Comparison of ENCODE assay signal across 24 cellular contexts in the genomic region with DNA sequence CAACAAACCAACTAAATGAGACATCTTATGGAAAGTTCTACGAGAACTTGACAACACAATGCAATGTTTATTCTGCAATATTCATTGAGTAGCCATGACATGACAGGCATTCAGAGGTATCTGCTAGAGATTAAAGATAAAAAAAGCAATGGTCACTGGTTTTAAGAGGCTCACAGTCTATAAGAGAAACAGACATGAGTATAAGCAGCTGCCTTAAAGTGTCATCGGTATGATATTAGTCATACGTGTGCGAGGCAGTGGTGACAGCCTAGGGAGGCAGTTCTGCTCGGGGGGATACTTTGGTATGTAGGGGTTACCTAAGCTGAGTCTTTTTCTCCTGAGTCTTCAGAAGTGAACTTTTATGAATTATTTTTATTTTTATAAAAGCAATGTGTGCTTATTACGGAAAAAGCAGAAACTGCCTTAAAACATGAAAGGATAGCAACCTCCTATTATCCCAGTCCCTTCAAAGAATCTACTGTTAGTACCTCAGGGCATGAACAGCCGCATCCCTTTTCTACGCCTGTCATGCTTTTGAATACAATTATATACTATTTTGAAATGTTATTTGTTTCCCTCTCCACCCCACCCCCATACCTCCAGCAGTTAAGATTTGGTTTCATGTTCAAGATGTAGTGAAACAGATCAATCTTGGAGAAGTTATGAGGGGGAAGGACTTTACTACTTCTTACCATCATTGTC. TPM values are rescaled to one million over a fixed set of nuclear protein-coding genes. Genes with fewer than 3 reads are reported as not detected.
DNase-seq lines count a peak whose midpoint lies in the region; ATAC-seq and TF ChIP-seq lines count a peak whose summit lies in the region.
"Had no signal": no experiment of that assay in that cellular context is flagged by ENCODE, and none has a peak within 500 bp of the region (broad histone marks: within the 10 kb centered on the region; RNA-seq: fewer than 3 reads in every experiment).

No MANE protein-coding gene starts in this region.

- H2BK20ac ChIP-seq in IMR-90 (ENCODE audit: low read depth, low read length), result no peak overlapping the region

- H3K56ac ChIP-seq in IMR-90 (ENCODE audit: extremely low read depth, insufficient read depth, low read length), result no peak overlapping the region

- no peaks in the 10 kb centered on the region for H4K20me1 ChIP-seq in IMR-90 (ENCODE audit: insufficient read depth, low read length)

- H3K9ac ChIP-seq in IMR-90 (ENCODE audit: low read depth, low read length) (no peak overlapping the region), mesenchymal stem cell (ENCODE audit: low read length) (no peak overlapping the region)

- no TSS peak for BruUV-seq in IMR-90 (replicated peaks; lab: Mats Ljungman, UMichigan)

- peaks cover 64% of the 10 kb centered on the region for H3K4me1 Mint-ChIP-seq in type B pancreatic cell (ENCODE audit: unreplicated experiment)
- H3K4me1 Mint-ChIP-seq: naive B cell; stimulated activated memory B cell treated with anti-CD40 and anti-IgM and Interleukin-4, amounts not matched to agents 10 μg/mL and 1 μg/mL and 100 μg/mL, for 72 hours had no signal

- no peak overlapping the region; the same call in 1 of the 2 replicates for H2BK120ac ChIP-seq in IMR-90 (ENCODE audit: low read depth, low read length)
- H2BK120ac ChIP-seq in mesenchymal stem cell (ENCODE audit: low read depth, low read length), result no peak overlapping the region

- no peaks in the 10 kb centered on the region for H3K27me3 Mint-ChIP-seq in type B pancreatic cell

- 20% methylated on average over 1 of the region's 8 CpGs; no CpG with 5 or more reads in 1 of the 2 experiments for WGBS in IMR-90 (ENCODE audit: extremely low coverage in 2 of 2, insufficient read length in 1 of 2), 2 experiments
- 30% methylated on average over 5 of the region's 8 CpGs for WGBS in mesenchymal stem cell

- POLR2A ChIA-PET in IMR-90 (lab: Charles Lee; ENCODE audit: unreplicated experiment), result no interaction called here

- H2BK5ac ChIP-seq in IMR-90 (ENCODE audit: low read depth, low read length, poor library complexity, severe bottlenecking) (no peak overlapping the region), mesenchymal stem cell (ENCODE audit: low read depth, low read length, poor library complexity, severe bottlenecking) (no peak overlapping the region)

- H3K23ac ChIP-seq in IMR-90 (ENCODE audit: low read depth, low read length), result no peak overlapping the region
- H3K23ac ChIP-seq in mesenchymal stem cell (ENCODE audit: low read length in 2 of 2), result no peak overlapping the region

- intact Hi-C loops in IMR-90 (cut with micrococcal nuclease), result no loop called here

- no peak overlapping the region for H2BK12ac ChIP-seq in mesenchymal stem cell (ENCODE audit: low read length in 2 of 2)

- DNase-seq in IMR-90 (peak; percentile 52), amniotic epithelial cell (ENCODE audit: low read depth) (peak; percentile 54), mesenchymal stem cell (peak; percentile 85), type B pancreatic cell (ENCODE audit: extremely low spot score, unreplicated experiment) (no peak), GM13976 (ENCODE audit: low spot score) (no peak)
- DNase-seq in NK-92 treated with Interleukin-12 subunit alpha and Interleukin-12 subunit beta, amount 100 ng/mL, for 24 hours (lab: John Stamatoyannopoulos, UW), result no peak
- DNase-seq: activated gamma-delta T cell; adrenal gland; CD8-positive, alpha-beta memory T cell; dermis blood vessel endothelial cell; DMS79; MG63; naive B cell; NCI-H1694; NCI-H748 treated with DMSO at 0.1 percent for 48 hours; posterior cingulate gyrus; SHP77 treated with DMSO at 0.1 percent for 48 hours; sigmoid colon had no signal

- H2AFZ ChIP-seq in IMR-90 (replicated peaks; ENCODE audit: low read length, poor library complexity) (no peak overlapping the region), mesenchymal stem cell (ENCODE audit: low read depth, low read length) (no peak overlapping the region)

- no peak for TF ChIP-seq POLR2A in IMR-90 (IDR thresholded peaks at IDR 0.05; ENCODE audit: low read depth, low read length)

- H3K36me3 Mint-ChIP-seq in type B pancreatic cell, result no peaks in the 10 kb centered on the region
- H3K36me3 Mint-ChIP-seq: naive B cell; stimulated activated memory B cell treated with anti-CD40 and anti-IgM and Interleukin-4, amounts not matched to agents 10 μg/mL and 1 μg/mL and 100 μg/mL, for 72 hours had no signal

- H2AK5ac ChIP-seq in IMR-90 (ENCODE audit: low read depth, low read length) (peak overlapping the region; percentile 70; the same call in 1 of the 2 replicates), mesenchymal stem cell (ENCODE audit: low read length, severe bottlenecking) (no peak overlapping the region)

- peaks cover 7% of the 10 kb centered on the region; the same call in 1 of the 2 replicates for H3K9me1 ChIP-seq in IMR-90 (ENCODE audit: insufficient read depth, low read length)

- dilution Hi-C loops in IMR-90 (cut with HindIII; ENCODE audit: low sequenced_read_pairs, unreplicated experiment), result no loop called here

- H3K27ac ChIP-seq in IMR-90 (ENCODE audit: insufficient read depth, low read length) (no peak overlapping the region), mesenchymal stem cell (ENCODE audit: low read length, poor library complexity, severe bottlenecking) (no peak overlapping the region)
- H3K27ac ChIP-seq: adrenal gland, sigmoid colon, VCaP had no signal

- H3K27me3 ChIP-seq in IMR-90 (ENCODE audit: control insufficient read depth, insufficient read depth, low read length) (peaks cover 3% of the 10 kb centered on the region; the same call in 1 of the 2 replicates), mesenchymal stem cell (ENCODE audit: control insufficient read depth in 1 of 2, insufficient read depth in 1 of 2, low read length in 2 of 2) (peaks cover 0 to 8% of the 10 kb centered on the region in 2 experiments)
- H3K27me3 ChIP-seq: adrenal gland, MG63, sigmoid colon had no signal

- H3K9me3 ChIP-seq in IMR-90 (ENCODE audit: control insufficient read depth, insufficient read depth, low read length), result no peaks in the 10 kb centered on the region
- no peaks in the 10 kb centered on the region for H3K9me3 ChIP-seq in mesenchymal stem cell (ENCODE audit: control insufficient read depth, low read length)
- H3K9me3 ChIP-seq: adrenal gland, MG63, sigmoid colon had no signal

- no peaks in the 10 kb centered on the region for H3K36me3 ChIP-seq in IMR-90 (ENCODE audit: control insufficient read depth, insufficient read depth, low read length)
- no peaks in the 10 kb centered on the region for H3K36me3 ChIP-seq in mesenchymal stem cell (ENCODE audit: control insufficient read depth in 1 of 2, insufficient read depth in 2 of 2, low read depth in 1 of 2, low read length in 2 of 2)
- H3K36me3 ChIP-seq: adrenal gland, MG63, sigmoid colon had no signal

- H3K4me1 ChIP-seq in IMR-90 (ENCODE audit: control insufficient read depth, insufficient read depth, low read length) (peaks cover 6% of the 10 kb centered on the region), mesenchymal stem cell (ENCODE audit: control insufficient read depth, insufficient read depth, low read depth, low read length) (no peaks in the 10 kb centered on the region)
- H3K4me1 ChIP-seq: sigmoid colon had no signal

- no peak overlapping the region for H4K5ac ChIP-seq in IMR-90 (ENCODE audit: low read depth, low read length)

- H3K18ac ChIP-seq in IMR-90 (ENCODE audit: low read depth, low read length) (no peak overlapping the region), mesenchymal stem cell (ENCODE audit: low read depth in 1 of 2, low read length in 2 of 2) (no peak overlapping the region)

- in situ Hi-C loops in IMR-90 (cut with MboI; ENCODE audit: low sequenced_read_pairs), result no loop called here
- in situ Hi-C loops in GM13976 (cut with MboI; ENCODE audit: low sequenced_read_pairs, unreplicated experiment), result no loop called here

- H3K4ac ChIP-seq in IMR-90 (ENCODE audit: low read depth, low read length) (no peak overlapping the region), mesenchymal stem cell (ENCODE audit: low read depth in 1 of 2, low read length in 2 of 2) (no peak overlapping the region)

- H3K14ac ChIP-seq in IMR-90 (replicated peaks; ENCODE audit: low read depth, low read length) (no peak overlapping the region), mesenchymal stem cell (ENCODE audit: low read length in 2 of 2) (no peak overlapping the region)

- no peaks in the 10 kb centered on the region for H3K79me1 ChIP-seq in IMR-90 (ENCODE audit: low read depth in 1 of 2, low read length in 2 of 2)
- no peaks in the 10 kb centered on the region for H3K79me1 ChIP-seq in mesenchymal stem cell (replicated peaks; ENCODE audit: low read length, poor library complexity, severe bottlenecking)

- no peak overlapping the region; the same call in 1 of the 2 replicates for H4K91ac ChIP-seq in IMR-90 (ENCODE audit: insufficient read depth, low read depth, low read length)
- H4K91ac ChIP-seq in mesenchymal stem cell (ENCODE audit: low read length), result no peak overlapping the region

- no peak overlapping the region for H4K8ac ChIP-seq in IMR-90 (ENCODE audit: low read depth in 2 of 2, low read length in 2 of 2)
- H4K8ac ChIP-seq in mesenchymal stem cell (ENCODE audit: low read length), result no peak overlapping the region

- TF ChIP-seq RAD21 in IMR-90 (IDR thresholded peaks at IDR 0.05; ENCODE audit: low read length), result no peak

- H3K4me3 ChIP-seq in IMR-90 (ENCODE audit: insufficient read depth, low read depth, low read length) (no peak overlapping the region), mesenchymal stem cell (ENCODE audit: insufficient read depth in 1 of 2, low read depth in 1 of 2, low read length in 2 of 2) (no peak overlapping the region)
- H3K4me3 ChIP-seq: adrenal gland, MG63, sigmoid colon had no signal

- H2AK9ac ChIP-seq in IMR-90 (replicated peaks; ENCODE audit: low read depth, low read length, poor library complexity), result no peak overlapping the region

- H3K4me2 ChIP-seq in IMR-90 (ENCODE audit: low read depth, low read length), result peak overlapping the region; percentile 16; the same call in 1 of the 2 replicates
- no peak overlapping the region for H3K4me2 ChIP-seq in mesenchymal stem cell (ENCODE audit: low read length, poor library complexity, severe bottlenecking)

- H3K27ac Mint-ChIP-seq in type B pancreatic cell, result peak overlapping the region; percentile 89
- H3K27ac Mint-ChIP-seq: CD8-positive, alpha-beta memory T cell; stimulated activated memory B cell treated with anti-CD40 and anti-IgM and Interleukin-4, amounts not matched to agents 10 μg/mL and 1 μg/mL and 100 μg/mL, for 72 hours; T-helper 1 cell treated with Interleukin-12 subunit alpha and Interleukin-12 subunit beta and Interleukin-4 antibody, amounts not matched to agents 30 μg/mL and 1 μg/mL, for 36 hours had no signal

- H3K4me3 Mint-ChIP-seq in type B pancreatic cell, result peak overlapping the region; percentile 59
- H3K4me3 Mint-ChIP-seq: CD8-positive, alpha-beta memory T cell; naive B cell; stimulated activated memory B cell treated with anti-CD40 and anti-IgM and Interleukin-4, amounts not matched to agents 10 μg/mL and 1 μg/mL and 100 μg/mL, for 72 hours; T-helper 1 cell treated with Interleukin-12 subunit alpha and Interleukin-12 subunit beta and Interleukin-4 antibody, amounts not matched to agents 30 μg/mL and 1 μg/mL, for 36 hours had no signal

- ATAC-seq in IMR-90 (ENCODE audit: low read depth) (peak; percentile 74), HG03139 (IDR thresholded peaks at IDR 0.05; ENCODE audit: unreplicated experiment) (no peak)
- ATAC-seq: stimulated activated memory B cell treated with anti-CD40 and anti-IgM and Interleukin-4, amounts not matched to agents 10 μg/mL and 1 μg/mL and 100 μg/mL, for 72 hours had no signal

- CTCF ChIA-PET in IMR-90 (lab: Yijun Ruan, JAX), result no interaction called here

- H3K9me3 Mint-ChIP-seq in type B pancreatic cell, result no peaks in the 10 kb centered on the region
- H3K9me3 Mint-ChIP-seq: CD8-positive, alpha-beta memory T cell; naive B cell; stimulated activated memory B cell treated with anti-CD40 and anti-IgM and Interleukin-4, amounts not matched to agents 10 μg/mL and 1 μg/mL and 100 μg/mL, for 72 hours; T-helper 1 cell treated with Interleukin-12 subunit alpha and Interleukin-12 subunit beta and Interleukin-4 antibody, amounts not matched to agents 30 μg/mL and 1 μg/mL, for 36 hours had no signal

- H2BK15ac ChIP-seq in IMR-90 (ENCODE audit: low read depth, low read length) (no peak overlapping the region), mesenchymal stem cell (ENCODE audit: low read depth, poor library complexity, severe bottlenecking) (no peak overlapping the region)

- TF ChIP-seq CTCF in IMR-90 (conservative IDR thresholded peaks at IDR 0.05; ENCODE audit: low read depth, low read length), result no peak
- no peak for TF ChIP-seq CTCF in type B pancreatic cell (conservative IDR thresholded peaks at IDR 0.05)
- no peak for TF ChIP-seq CTCF in GM13976 (IDR thresholded peaks at IDR 0.05; ENCODE audit: borderline replicate concordance, control extremely low read depth, extremely low read depth, insufficient read depth, missing control alignments)

RNA-seq across cellular contexts. Expression of a gene that starts 7.7 kb away (rescaled TPM):
- total RNA-seq in IMR-90 (2012; rRNA removed) (not detected in 2 replicates), type B pancreatic cell (ENCODE audit: low replicate concordance) (10.3 and 17.3 TPM in 2 replicates)
- polyA plus RNA-seq in IMR-90 (2012; rRNA removed), result not detected in 2 replicates
- not detected in 2 replicates for polyA plus RNA-seq in IMR-90 (2012; cell fraction: cytosol; rRNA removed)
- not detected in 2 replicates for polyA plus RNA-seq in IMR-90 (2012; cell fraction: nucleus; rRNA removed; ENCODE audit: low replicate concordance)
- polyA plus RNA-seq in mesenchymal stem cell (2013, experiment 1 of 2), result not detected
- polyA plus RNA-seq in mesenchymal stem cell (2013, experiment 2 of 2), result 0.03 TPM
- total RNA-seq: dermis blood vessel endothelial cell, lung microvascular endothelial cell had no signal

RNA-seq across cellular contexts. Expression of a gene that starts 50.1 kb away (rescaled TPM):
- total RNA-seq in IMR-90 (2012; rRNA removed), result not detected in 2 replicates
- 0.10 TPM in 1 of 2 replicates, not detected in the other for polyA plus RNA-seq in IMR-90 (2012; rRNA removed)
- 0.06 and 0.18 TPM in 2 replicates for polyA plus RNA-seq in IMR-90 (2012; cell fraction: cytosol; rRNA removed)
- polyA plus RNA-seq in IMR-90 (2012; cell fraction: nucleus; rRNA removed; ENCODE audit: low replicate concordance), result 0.03 and 0.25 TPM in 2 replicates
- 0.72 TPM for polyA plus RNA-seq in mesenchymal stem cell (2013, experiment 1 of 2)
- 0.78 TPM for polyA plus RNA-seq in mesenchymal stem cell (2013, experiment 2 of 2)
- total RNA-seq in type B pancreatic cell (ENCODE audit: low replicate concordance), result 4.3 and 10.4 TPM in 2 replicates
- total RNA-seq: frontal cortex, lung microvascular endothelial cell had no signal

Comparison
In these comparisons a context has a peak if more than half of its experiments do, and no peak if none do; other contexts are left out.
1. DNase-seq: peak in IMR-90 (single experiment), amniotic epithelial cell (single experiment) and mesenchymal stem cell (single experiment); none in type B pancreatic cell (single experiment), NK-92 treated with Interleukin-12 subunit alpha and Interleukin-12 subunit beta, amount 100 ng/mL, for 24 hours (single experiment) and GM13976 (single experiment).
2. RNA of a gene that starts 7.7 kb away (total RNA-seq): 10.3 to 17.3 TPM in type B pancreatic cell; not detected in IMR-90; every median in the first group is over 10 times any median in the second.